Comparison of ENCODE assay signal across 32 cellular contexts in the genomic region with DNA sequence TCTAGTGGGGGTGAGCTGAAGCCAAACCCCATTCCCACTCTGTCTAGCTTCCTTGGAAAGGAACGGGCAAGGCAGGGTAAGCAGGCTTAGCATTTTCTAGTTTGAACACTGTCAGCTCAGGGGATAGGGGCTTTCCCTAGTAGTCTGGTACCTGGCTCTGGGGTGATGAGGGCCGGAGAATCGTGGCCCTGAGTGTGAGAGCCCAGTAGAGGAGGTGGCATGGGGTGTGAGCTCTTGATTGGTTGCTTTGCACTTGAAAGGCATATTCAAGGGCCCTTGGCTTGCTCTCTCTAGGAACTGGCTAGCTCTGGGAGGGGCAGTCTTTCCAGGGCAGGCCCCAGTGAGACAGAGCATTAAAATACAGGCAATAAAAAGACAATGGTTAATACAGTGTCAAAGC. TPM values are rescaled to one million over a fixed set of nuclear protein-coding genes. Genes with fewer than 3 reads are reported as not detected.
DNase-seq lines count a peak whose midpoint lies in the region; ATAC-seq and TF ChIP-seq lines count a peak whose summit lies in the region.
"Had no signal": no experiment of that assay in that cellular context is flagged by ENCODE, and none has a peak within 500 bp of the region (broad histone marks: within the 10 kb centered on the region; RNA-seq: fewer than 3 reads in every experiment).

No MANE protein-coding gene starts in this region.

- ATAC-seq in GM23338 (peak; percentile 92), GM18868 (IDR thresholded peaks at IDR 0.05; ENCODE audit: unreplicated experiment) (no peak), left cardiac atrium (no peak)
- ATAC-seq: body of pancreas; right lobe of liver; stimulated activated effector memory CD8-positive, alpha-beta T cell treated with anti-CD3 and anti-CD28 coated beads, Interleukin-12 subunit alpha, Interleukin-12 subunit beta, amount 100 ng/mL, for 72 hours had no signal

- no peak overlapping the region for H3K9ac ChIP-seq in endodermal cell (ENCODE audit: extremely low read depth, low read length, poor library complexity, severe bottlenecking)
- H3K9ac ChIP-seq: neural progenitor cell had no signal

- H3K27me3 Mint-ChIP-seq in GM23338 (ENCODE audit: insufficient read depth, low read depth, poor library complexity) (peaks cover 16% of the 10 kb centered on the region), endodermal cell (ENCODE audit: insufficient read depth) (no peaks in the 10 kb centered on the region)
- peaks cover 0 to 8% of the 10 kb centered on the region in 2 donors for H3K27me3 Mint-ChIP-seq in CD8-positive, alpha-beta memory T cell

- H3K4me1 Mint-ChIP-seq in GM23338 (peaks cover 18% of the 10 kb centered on the region), endodermal cell (peaks cover 7% of the 10 kb centered on the region)
- H3K4me1 Mint-ChIP-seq in CD8-positive, alpha-beta memory T cell = no peaks in the 10 kb centered on the region
- H3K4me1 Mint-ChIP-seq: activated CD4-positive, alpha-beta T cell treated with anti-CD3 and anti-CD28 coated beads, Interleukin-2, amount 10 ng/mL, durations not matched to agents 24 days and 14 days had no signal

- H3K27ac Mint-ChIP-seq in GM23338 (no peak overlapping the region), endodermal cell (no peak overlapping the region)
- no peak overlapping the region for H3K27ac Mint-ChIP-seq in CD8-positive, alpha-beta memory T cell
- H3K27ac Mint-ChIP-seq: activated CD4-positive, alpha-beta T cell treated with anti-CD3 and anti-CD28 coated beads, Interleukin-2, amount 10 ng/mL, durations not matched to agents 24 days and 14 days; neural progenitor cell; stimulated activated effector memory CD8-positive, alpha-beta T cell treated with anti-CD3 and anti-CD28 coated beads, Interleukin-12 subunit alpha, Interleukin-12 subunit beta, amount 100 ng/mL, for 72 hours had no signal

- 67% methylated on average over 3 of the region's 3 CpGs; no CpG with 5 or more reads in 1 of the 2 experiments for WGBS in endodermal cell (ENCODE audit: insufficient coverage in 1 of 2, insufficient read length in 1 of 2), 2 experiments

- CTCF ChIA-PET in CD8-positive, alpha-beta memory T cell (lab: Charles Lee) = interaction anchor here (0.6 to 1.8 kb wide), 2 partner anchors 9 to 115 kb away, joined by 3 to 6 read pairs; no protein-coding TSS in a partner anchor

- no peaks in the 10 kb centered on the region for H3K9me3 Mint-ChIP-seq in GM23338
- H3K9me3 Mint-ChIP-seq in endodermal cell = no peaks in the 10 kb centered on the region
- no peaks in the 10 kb centered on the region for H3K9me3 Mint-ChIP-seq in CD8-positive, alpha-beta memory T cell
- H3K9me3 Mint-ChIP-seq: activated CD4-positive, alpha-beta T cell treated with anti-CD3 and anti-CD28 coated beads, Interleukin-2, amount 10 ng/mL, durations not matched to agents 24 days and 14 days; neural progenitor cell; stimulated activated effector memory CD8-positive, alpha-beta T cell treated with anti-CD3 and anti-CD28 coated beads, Interleukin-12 subunit alpha, Interleukin-12 subunit beta, amount 100 ng/mL, for 72 hours had no signal

- DNase-seq in GM23338 (ENCODE audit: low spot score) (peak; percentile 59), NCI-H2029 treated with DMSO at 0.1 percent for 48 hours (lab: John Stamatoyannopoulos, UW) (peak; percentile 9), endodermal cell (peak; percentile 73), osteoblast (ENCODE audit: insufficient read length, low spot score, missing footprints) (peak; percentile 62), caudate nucleus (lab: John Stamatoyannopoulos, UW) (no peak), left cardiac atrium (no peak)
- no peak for DNase-seq in CD8-positive, alpha-beta memory T cell
- DNase-seq: activated CD4-positive, alpha-beta T cell treated with anti-CD3 and anti-CD28 coated beads, Interleukin-2, amount 10 ng/mL, durations not matched to agents 24 days and 14 days; activated naive CD4-positive, alpha-beta T cell treated with Interleukin-2 at 50 U/mL for 16 hours; body of pancreas; C1 segment of cervical spinal cord; GOT3; KBM-7; mammary epithelial cell; MG63; Peyer's patch; right lobe of liver; SHP77 treated with DMSO at 0.1 percent for 48 hours; stimulated activated CD4-positive, alpha-beta T cell treated with anti-CD3 and anti-CD28 coated beads, Interleukin-12 subunit alpha, Interleukin-12 subunit beta, amount 100 ng/mL, for 4 hours; stimulated activated CD4-positive, alpha-beta T cell treated with anti-CD3 and anti-CD28 coated beads, Interleukin-4, amount 100 ng/mL, for 24 hours; substantia nigra; T-helper 9 cell had no signal

- H3K27ac ChIP-seq in GM23338 (ENCODE audit: low read depth) (0 out of 2 replicates have a peak overlapping the region, but pooled peaks have one; percentile 63), endodermal cell (ENCODE audit: low read depth, low read length) (no peak overlapping the region), osteoblast (ENCODE audit: low read depth, low read length) (no peak overlapping the region), caudate nucleus (ENCODE audit: low read depth, low read length) (no peak overlapping the region)
- no peak overlapping the region for H3K27ac ChIP-seq in CD8-positive, alpha-beta memory T cell (ENCODE audit: low read depth, low read length)
- H3K27ac ChIP-seq: body of pancreas, neural progenitor cell, Peyer's patch, right lobe of liver, VCaP had no signal

- H3F3A ChIP-seq in GM23338 (replicated peaks; ENCODE audit: low read depth) = 0 out of 2 replicates have a peak, but pooled peaks cover 5% of the 10 kb centered on the region

- POLR2A ChIA-PET in CD8-positive, alpha-beta memory T cell (lab: Charles Lee) = interaction anchor here (0.6 kb wide), 1 partner anchor 130 kb away, joined by 3 read pairs; no protein-coding TSS in a partner anchor

- H3K4me3 ChIP-seq in GM23338 (no peak overlapping the region), endodermal cell (ENCODE audit: low read length) (no peak overlapping the region), osteoblast (ENCODE audit: insufficient read depth, low read length) (no peak overlapping the region)
- H3K4me3 ChIP-seq in CD8-positive, alpha-beta memory T cell (ENCODE audit: low read length) = no peak overlapping the region
- H3K4me3 ChIP-seq: body of pancreas, MG63, neural progenitor cell, Peyer's patch, right lobe of liver had no signal

- no peaks in the 10 kb centered on the region for H3K36me3 ChIP-seq in GM23338 (ENCODE audit: insufficient read depth)
- H3K36me3 ChIP-seq in endodermal cell (ENCODE audit: control insufficient read depth, insufficient read depth, low read length) = no peaks in the 10 kb centered on the region
- H3K36me3 ChIP-seq in osteoblast (ENCODE audit: insufficient read depth, low read length) = no peaks in the 10 kb centered on the region
- no peaks in the 10 kb centered on the region for H3K36me3 ChIP-seq in CD8-positive, alpha-beta memory T cell (ENCODE audit: insufficient read depth, low read length)
- H3K36me3 ChIP-seq: MG63, neural progenitor cell, Peyer's patch, right lobe of liver had no signal

- H4K20me1 ChIP-seq in GM23338 (replicated peaks; ENCODE audit: insufficient read depth) (no peaks in the 10 kb centered on the region), osteoblast (ENCODE audit: insufficient read depth, low read length) (no peaks in the 10 kb centered on the region)

- H3K4me3 Mint-ChIP-seq in GM23338 (no peak overlapping the region), endodermal cell (no peak overlapping the region)
- H3K4me3 Mint-ChIP-seq in CD8-positive, alpha-beta memory T cell = no peak overlapping the region
- H3K4me3 Mint-ChIP-seq: activated CD4-positive, alpha-beta T cell treated with anti-CD3 and anti-CD28 coated beads, Interleukin-2, amount 10 ng/mL, durations not matched to agents 24 days and 14 days; neural progenitor cell; stimulated activated effector memory CD8-positive, alpha-beta T cell treated with anti-CD3 and anti-CD28 coated beads, Interleukin-12 subunit alpha, Interleukin-12 subunit beta, amount 100 ng/mL, for 72 hours had no signal

- H3K27me3 ChIP-seq in GM23338 (ENCODE audit: insufficient read depth) (no peaks in the 10 kb centered on the region), endodermal cell (ENCODE audit: control insufficient read depth, insufficient read depth, low read length, poor library complexity, severe bottlenecking) (no peaks in the 10 kb centered on the region), osteoblast (ENCODE audit: insufficient read depth, low read length) (no peaks in the 10 kb centered on the region)
- H3K27me3 ChIP-seq in CD8-positive, alpha-beta memory T cell (ENCODE audit: insufficient read depth, low read length, poor library complexity, severe bottlenecking) = no peaks in the 10 kb centered on the region
- H3K27me3 ChIP-seq: body of pancreas, MG63, neural progenitor cell, Peyer's patch, right lobe of liver had no signal

- H3K4me1 ChIP-seq in GM23338 (ENCODE audit: insufficient read depth) = peaks cover 13% of the 10 kb centered on the region
- H3K4me1 ChIP-seq in endodermal cell (ENCODE audit: control insufficient read depth, insufficient read depth, low read length) = no peaks in the 10 kb centered on the region
- peaks cover 12% of the 10 kb centered on the region for H3K4me1 ChIP-seq in osteoblast (ENCODE audit: insufficient read depth, low read length)
- H3K4me1 ChIP-seq in CD8-positive, alpha-beta memory T cell (ENCODE audit: insufficient read depth, low read length) = no peaks in the 10 kb centered on the region
- H3K4me1 ChIP-seq: Caco-2, neural progenitor cell, Peyer's patch, right lobe of liver had no signal

- no peaks in the 10 kb centered on the region for H3K9me3 ChIP-seq in endodermal cell (ENCODE audit: control insufficient read depth, low read length)
- H3K9me3 ChIP-seq in osteoblast (ENCODE audit: low read depth, low read length) = no peaks in the 10 kb centered on the region
- no peaks in the 10 kb centered on the region for H3K9me3 ChIP-seq in CD8-positive, alpha-beta memory T cell (ENCODE audit: low read length)
- H3K9me3 ChIP-seq: body of pancreas, Caco-2, MG63, Peyer's patch, right lobe of liver had no signal

- no peak for TF ChIP-seq CTCF in GM23338 (conservative IDR thresholded peaks at IDR 0.05; ENCODE audit: low read depth in 2 of 2)
- no peak for TF ChIP-seq CTCF in endodermal cell (conservative IDR thresholded peaks at IDR 0.05)
- TF ChIP-seq CTCF in osteoblast (IDR thresholded peaks at IDR 0.05; ENCODE audit: extremely low read depth, low read depth, low read length) = no peak

- H3K79me2 ChIP-seq in GM23338 (replicated peaks; ENCODE audit: insufficient read depth) (no peaks in the 10 kb centered on the region), osteoblast (ENCODE audit: insufficient read depth, low read length) (no peaks in the 10 kb centered on the region)

- H3K36me3 Mint-ChIP-seq in GM23338 (ENCODE audit: low read depth) (no peaks in the 10 kb centered on the region), endodermal cell (ENCODE audit: low read depth) (no peaks in the 10 kb centered on the region)
- no peaks in the 10 kb centered on the region for H3K36me3 Mint-ChIP-seq in CD8-positive, alpha-beta memory T cell
- H3K36me3 Mint-ChIP-seq: neural progenitor cell; stimulated activated effector memory CD8-positive, alpha-beta T cell treated with anti-CD3 and anti-CD28 coated beads, Interleukin-12 subunit alpha, Interleukin-12 subunit beta, amount 100 ng/mL, for 72 hours had no signal

- intact Hi-C loops in left cardiac atrium (cut with DNase I) = no loop called here

- H3K4me2 ChIP-seq in GM23338 (peak overlapping the region; percentile 38; the same call in 1 of the 2 replicates), osteoblast (ENCODE audit: insufficient read depth, low read length) (no peak overlapping the region)
- H3K4me2 ChIP-seq: neural progenitor cell had no signal

- H2AFZ ChIP-seq in GM23338 (peak overlapping the region; percentile 86), osteoblast (ENCODE audit: low read length) (no peak overlapping the region)
- H2AFZ ChIP-seq: neural progenitor cell had no signal

- no peaks in the 10 kb centered on the region for H3K9me2 ChIP-seq in GM23338 (ENCODE audit: insufficient read depth)

RNA-seq across cellular contexts. Expression of a gene that starts 10.8 kb away (rescaled TPM):
- 0.35 and 1.2 TPM in 2 replicates for total RNA-seq in GM23338 (2014; rRNA removed; shearing (Covaris generic))
- polyA plus RNA-seq in GM23338 (2016; fragmentation: Nextera tagmentation; extraction: Ambion mirVana) = 0.21 and 0.37 TPM in 2 replicates
- 1 to 10 TPM; 3.3 to 3.7 TPM for total RNA-seq in endodermal cell
- 2.5 TPM for polyA plus RNA-seq in endodermal cell (2013, experiment 1 of 2)
- polyA plus RNA-seq in endodermal cell (2013, experiment 2 of 2) = 2.1 TPM
- total RNA-seq in osteoblast = 1.4 and 3.2 TPM in 2 replicates
- 1 to 10 TPM; 1.3 to 3.2 TPM for total RNA-seq in left cardiac atrium
- not detected for total RNA-seq in CD8-positive, alpha-beta memory T cell
- polyA plus RNA-seq in CD8-positive, alpha-beta memory T cell = not detected
- total RNA-seq: activated CD4-positive, alpha-beta T cell treated with anti-CD3 and anti-CD28 coated beads, Interleukin-2, amount 10 ng/mL, durations not matched to agents 24 days and 14 days; body of pancreas; Peyer's patch had no signal

RNA-seq across cellular contexts. Expression of a gene that starts 12.9 kb away (rescaled TPM):
- total RNA-seq in GM23338 (2014; rRNA removed; shearing (Covaris generic)) = 7.7 and 10.3 TPM in 2 replicates
- 5.7 TPM in 2 replicates for polyA plus RNA-seq in GM23338 (2016; fragmentation: Nextera tagmentation; extraction: Ambion mirVana)
- total RNA-seq in endodermal cell = 10 to 100 TPM; 11.6 to 13.3 TPM
- polyA plus RNA-seq in endodermal cell (2013, experiment 1 of 2) = 10.9 TPM
- polyA plus RNA-seq in endodermal cell (2013, experiment 2 of 2) = 8.7 TPM
- 6.5 and 6.9 TPM in 2 replicates for total RNA-seq in osteoblast
- total RNA-seq in left cardiac atrium = 1 to 10 TPM; 5.5 to 6.8 TPM
- 10 to 100 TPM; 11.8 to 12.1 TPM for total RNA-seq in CD8-positive, alpha-beta memory T cell
- 28.6 TPM for polyA plus RNA-seq in CD8-positive, alpha-beta memory T cell

RNA-seq across cellular contexts. Expression of a gene that starts 35.1 kb away (rescaled TPM):
- 0.07 TPM in 1 of 2 replicates, not detected in the other for total RNA-seq in GM23338 (2014; rRNA removed; shearing (Covaris generic))
- not detected in 2 replicates for polyA plus RNA-seq in GM23338 (2016; fragmentation: Nextera tagmentation; extraction: Ambion mirVana)
- total RNA-seq in endodermal cell = not detected
- polyA plus RNA-seq in endodermal cell (2013, experiment 1 of 2) = not detected
- not detected for polyA plus RNA-seq in endodermal cell (2013, experiment 2 of 2)
- not detected in 2 replicates for total RNA-seq in osteoblast
- total RNA-seq in left cardiac atrium = 1 to 10 TPM in 1 of 2 donors, under 1 TPM in 1; 0.32 to 1.0 TPM
- total RNA-seq in CD8-positive, alpha-beta memory T cell = not detected
- not detected for polyA plus RNA-seq in CD8-positive, alpha-beta memory T cell
- total RNA-seq: activated CD4-positive, alpha-beta T cell treated with anti-CD3 and anti-CD28 coated beads, Interleukin-2, amount 10 ng/mL, durations not matched to agents 24 days and 14 days; Daoy; epithelial cell of proximal tubule; posterior vena cava had no signal
- polyA plus RNA-seq: AG04450, mammary epithelial cell had no signal

RNA-seq across cellular contexts. Expression of a gene that starts 56.6 kb away (rescaled TPM):
- 0.17 TPM in 1 of 2 replicates, not detected in the other for total RNA-seq in GM23338 (2014; rRNA removed; shearing (Covaris generic))
- polyA plus RNA-seq in GM23338 (2016; fragmentation: Nextera tagmentation; extraction: Ambion mirVana) = not detected in 2 replicates
- total RNA-seq in endodermal cell (not detected), osteoblast (under 0.01 and 0.36 TPM in 2 replicates), left cardiac atrium (100 to 1,000 TPM; 101 to 219 TPM)
- polyA plus RNA-seq in endodermal cell (2013, experiment 1 of 2) = not detected
- not detected for polyA plus RNA-seq in endodermal cell (2013, experiment 2 of 2)
- total RNA-seq in CD8-positive, alpha-beta memory T cell = not detected
- not detected for polyA plus RNA-seq in CD8-positive, alpha-beta memory T cell
- total RNA-seq: activated CD4-positive, alpha-beta T cell treated with anti-CD3 and anti-CD28 coated beads, Interleukin-2, amount 10 ng/mL, durations not matched to agents 24 days and 14 days; body of pancreas; Caco-2; Daoy; epithelial cell of proximal tubule; kidney epithelial cell; mammary epithelial cell had no signal
- polyA plus RNA-seq: AG04450, mammary epithelial cell had no signal

Comparison
In these comparisons a context has a peak if more than half of its experiments do, and no peak if none do; other contexts are left out.
1. DNase-seq: peak in GM23338 (single experiment), NCI-H2029 treated with DMSO at 0.1 percent for 48 hours (single experiment), endodermal cell (single experiment) and osteoblast (single experiment); none in caudate nucleus (0 of 61), left cardiac atrium (single experiment) and CD8-positive, alpha-beta memory T cell (0 of 5).